ENCODE assay signal across 23 cellular contexts in the genomic region with DNA sequence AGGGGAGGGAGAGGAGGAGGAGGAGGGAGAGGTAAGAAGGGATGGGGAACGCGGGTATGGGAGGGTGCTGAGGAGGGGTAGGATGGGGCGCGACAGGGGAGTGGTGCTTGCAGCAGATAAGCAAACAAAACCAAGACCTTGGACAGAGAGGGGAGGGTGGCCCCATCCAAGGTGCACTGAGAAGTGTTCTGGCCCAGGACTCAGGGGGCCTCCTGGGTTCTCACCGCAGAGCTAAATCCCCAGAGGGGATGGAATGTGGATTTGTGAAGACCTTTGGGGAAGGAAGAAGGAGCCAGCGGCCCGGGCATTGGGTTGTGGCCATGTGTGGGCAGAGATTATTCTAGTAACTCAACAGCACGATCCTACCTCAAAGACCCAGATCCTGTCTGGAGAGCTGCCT.
"Had no signal": no experiment of that assay in that cellular context is flagged by ENCODE, and none has a peak within 500 bp of the region (broad histone marks: within the 10 kb centered on the region; RNA-seq: fewer than 3 reads in every experiment).

No MANE protein-coding gene starts in this region.

- H3K27me3 ChIP-seq: breast epithelium, Peyer's patch, SJCRH30 had no signal

- H3K4me3 ChIP-seq: breast epithelium, Peyer's patch, SJCRH30 had no signal

- H3K36me3 Mint-ChIP-seq: activated CD4-positive, alpha-beta memory T cell treated with anti-CD3 and anti-CD28 coated beads for 36 hours; activated naive CD4-positive, alpha-beta T cell treated with anti-CD3 and anti-CD28 coated beads, Interleukin-2, amount 10 ng/mL, durations not matched to agents 7 days and 5 days had no signal

- H3K27ac ChIP-seq: breast epithelium, Peyer's patch, RWPE1, SJCRH30 had no signal

- H3K4me3 Mint-ChIP-seq: activated CD4-positive, alpha-beta memory T cell treated with anti-CD3 and anti-CD28 coated beads for 36 hours; activated CD4-positive, alpha-beta T cell treated with anti-CD3 and anti-CD28 coated beads, Interleukin-2, amount 10 ng/mL, durations not matched to agents 24 days and 14 days; activated naive CD4-positive, alpha-beta T cell treated with anti-CD3 and anti-CD28 coated beads, Interleukin-2, amount 10 ng/mL, durations not matched to agents 7 days and 5 days; activated T-cell treated with anti-CD3 and anti-CD28 coated beads, Interleukin-2, amount 50 U/mL, for 4 hours; T-helper 1 cell treated with Interleukin-12 subunit alpha and Interleukin-12 subunit beta and Interleukin-4 antibody, amounts not matched to agents 30 μg/mL and 1 μg/mL, for 36 hours; WTC11 had no signal

- H3K27ac Mint-ChIP-seq: activated CD4-positive, alpha-beta memory T cell treated with anti-CD3 and anti-CD28 coated beads for 36 hours; activated CD4-positive, alpha-beta T cell treated with anti-CD3 and anti-CD28 coated beads, Interleukin-2, amount 10 ng/mL, durations not matched to agents 24 days and 14 days; activated naive CD4-positive, alpha-beta T cell treated with anti-CD3 and anti-CD28 coated beads, Interleukin-2, amount 10 ng/mL, durations not matched to agents 7 days and 5 days; T-helper 1 cell treated with Interleukin-12 subunit alpha and Interleukin-12 subunit beta and Interleukin-4 antibody, amounts not matched to agents 30 μg/mL and 1 μg/mL, for 36 hours; WTC11 had no signal

- ATAC-seq: activated T-cell treated with anti-CD3 and anti-CD28 coated beads, Interleukin-2, amount 50 U/mL, for 4 hours; WTC11 had no signal

- H3K36me3 ChIP-seq: breast epithelium, Peyer's patch, SJCRH30 had no signal

- DNase-seq: activated CD4-positive, alpha-beta memory T cell treated with anti-CD3 and anti-CD28 coated beads for 36 hours; activated CD4-positive, alpha-beta T cell treated with anti-CD3 and anti-CD28 coated beads for 1 hour; activated CD4-positive, alpha-beta T cell treated with anti-CD3 and anti-CD28 coated beads, Interleukin-2, amount 10 ng/mL, durations not matched to agents 24 days and 14 days; activated CD8-positive, alpha-beta memory T cell treated with anti-CD3 and anti-CD28 coated beads for 24 hours; activated gamma-delta T cell treated with Interleukin-2 at 50 U/mL for 16 hours; activated T-cell treated with anti-CD3 and anti-CD28 coated beads, Interleukin-2, amount 50 U/mL, for 4 hours; aorta; central memory CD4-positive, alpha-beta T cell; Kasumi-1; NCI-H1048; NCI-H146; NCI-H187 treated with DMSO at 0.1 percent for 48 hours; NCI-H2081 treated with DMSO at 0.1 percent for 48 hours; NCI-H446; NCI-H524; Peyer's patch; Right ventricle myocardium superior; SJCRH30 had no signal

- H3K27me3 Mint-ChIP-seq: activated CD4-positive, alpha-beta T cell treated with anti-CD3 and anti-CD28 coated beads, Interleukin-2, amount 10 ng/mL, durations not matched to agents 24 days and 14 days had no signal

- H3K4me1 ChIP-seq: breast epithelium, Peyer's patch, SJCRH30 had no signal

- H3K4me1 Mint-ChIP-seq: activated CD4-positive, alpha-beta T cell treated with anti-CD3 and anti-CD28 coated beads, Interleukin-2, amount 10 ng/mL, durations not matched to agents 24 days and 14 days; activated naive CD4-positive, alpha-beta T cell treated with anti-CD3 and anti-CD28 coated beads, Interleukin-2, amount 10 ng/mL, durations not matched to agents 7 days and 5 days; WTC11 had no signal
